ENCODE assay signal across 8 cellular contexts in the genomic region with DNA sequence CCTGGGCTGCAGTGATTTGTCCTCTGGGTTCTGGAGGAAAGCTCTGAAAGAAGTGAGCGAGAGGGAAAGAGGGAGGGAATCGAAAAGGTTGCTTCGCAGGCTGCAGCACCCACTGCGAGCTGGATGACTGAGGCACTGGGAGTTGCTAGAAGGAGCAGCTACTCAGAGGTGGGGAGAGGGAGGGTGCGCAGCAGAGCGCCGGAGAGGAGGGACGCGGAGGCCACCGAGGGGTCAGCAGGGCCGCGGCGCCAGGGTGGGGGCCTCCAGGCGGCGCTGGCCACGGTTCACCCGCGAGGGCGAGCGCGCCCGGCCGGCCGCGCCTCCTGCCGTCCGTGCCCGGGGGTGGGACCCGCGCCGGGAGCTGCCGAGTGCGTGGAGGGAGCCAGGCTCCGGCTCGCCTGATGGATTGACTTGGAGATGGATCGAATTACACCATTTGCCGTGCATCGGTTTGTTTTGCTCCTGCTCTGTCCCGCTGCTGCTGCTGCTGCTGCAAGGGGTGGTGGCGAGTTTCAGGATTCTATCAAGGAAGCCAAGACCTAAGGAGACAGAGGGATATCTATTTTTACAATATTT. TPM values are rescaled to one million over a fixed set of nuclear protein-coding genes. Genes with fewer than 3 reads are reported as not detected.
DNase-seq lines count a peak whose midpoint lies in the region; ATAC-seq and TF ChIP-seq lines count a peak whose summit lies in the region.

A gene with protein sequence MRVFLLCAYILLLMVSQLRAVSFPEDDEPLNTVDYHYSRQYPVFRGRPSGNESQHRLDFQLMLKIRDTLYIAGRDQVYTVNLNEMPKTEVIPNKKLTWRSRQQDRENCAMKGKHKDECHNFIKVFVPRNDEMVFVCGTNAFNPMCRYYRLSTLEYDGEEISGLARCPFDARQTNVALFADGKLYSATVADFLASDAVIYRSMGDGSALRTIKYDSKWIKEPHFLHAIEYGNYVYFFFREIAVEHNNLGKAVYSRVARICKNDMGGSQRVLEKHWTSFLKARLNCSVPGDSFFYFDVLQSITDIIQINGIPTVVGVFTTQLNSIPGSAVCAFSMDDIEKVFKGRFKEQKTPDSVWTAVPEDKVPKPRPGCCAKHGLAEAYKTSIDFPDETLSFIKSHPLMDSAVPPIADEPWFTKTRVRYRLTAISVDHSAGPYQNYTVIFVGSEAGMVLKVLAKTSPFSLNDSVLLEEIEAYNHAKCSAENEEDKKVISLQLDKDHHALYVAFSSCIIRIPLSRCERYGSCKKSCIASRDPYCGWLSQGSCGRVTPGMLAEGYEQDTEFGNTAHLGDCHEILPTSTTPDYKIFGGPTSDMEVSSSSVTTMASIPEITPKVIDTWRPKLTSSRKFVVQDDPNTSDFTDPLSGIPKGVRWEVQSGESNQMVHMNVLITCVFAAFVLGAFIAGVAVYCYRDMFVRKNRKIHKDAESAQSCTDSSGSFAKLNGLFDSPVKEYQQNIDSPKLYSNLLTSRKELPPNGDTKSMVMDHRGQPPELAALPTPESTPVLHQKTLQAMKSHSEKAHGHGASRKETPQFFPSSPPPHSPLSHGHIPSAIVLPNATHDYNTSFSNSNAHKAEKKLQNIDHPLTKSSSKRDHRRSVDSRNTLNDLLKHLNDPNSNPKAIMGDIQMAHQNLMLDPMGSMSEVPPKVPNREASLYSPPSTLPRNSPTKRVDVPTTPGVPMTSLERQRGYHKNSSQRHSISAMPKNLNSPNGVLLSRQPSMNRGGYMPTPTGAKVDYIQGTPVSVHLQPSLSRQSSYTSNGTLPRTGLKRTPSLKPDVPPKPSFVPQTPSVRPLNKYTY (plus strand): TSS at position 470 of the 576 bp plus-strand sequence. CDS start 42,294 bp downstream, outside the sequence.

- peaks cover 61 to 62% of the 10 kb centered on the region in 2 experiments for H3K4me1 Mint-ChIP-seq in H9

- H3K23ac ChIP-seq in H9 (ENCODE audit: insufficient read length, low read depth, low read length), result no peak within 1 kb of the TSS

- no peak within 1 kb of the TSS for H2BK120ac ChIP-seq in H9 (ENCODE audit: low read depth, low read length, poor library complexity, severe bottlenecking)

- DNase-seq in H9, result peak; percentile 85
- DNase-seq in NCI-H524 (lab: John Stamatoyannopoulos, UW), result peak; percentile 77 to 93
- DNase-seq in dermis blood vessel endothelial cell, result peak; percentile 72
- DNase-seq in spleen, result peak; percentile 77
- DNase-seq in activated gamma-delta T cell treated with Interleukin-2 at 50 U/mL for 16 hours, result no peak

- no peak within 1 kb of the TSS for H2BK15ac ChIP-seq in H9 (ENCODE audit: low read depth, low read length)

- H3K79me1 ChIP-seq in H9 (ENCODE audit: insufficient read depth, low read depth, low read length, poor library complexity, severe bottlenecking), result no peaks in the 10 kb centered on the region

- ATAC-seq in GM19035 (IDR thresholded peaks at IDR 0.05; ENCODE audit: unreplicated experiment), result no peak
- no peak for ATAC-seq in GM21717 (IDR thresholded peaks at IDR 0.05; ENCODE audit: unreplicated experiment)

- no peak within 1 kb of the TSS for H2AFZ ChIP-seq in H9 (ENCODE audit: low read length)

- TF ChIP-seq POLR2A in spleen (IDR thresholded peaks at IDR 0.05), result no peak

- no peak within 1 kb of the TSS for H4K5ac ChIP-seq in H9 (ENCODE audit: insufficient read length, low read depth, low read length)

- peaks cover 16% of the 10 kb centered on the region; the same call in 1 of the 2 replicates for H3K27me3 ChIP-seq in H9 (ENCODE audit: insufficient read depth, low read length)
- no peaks in the 10 kb centered on the region for H3K27me3 ChIP-seq in layer of hippocampus (ENCODE audit: control insufficient read depth, insufficient read depth, low read length)
- peaks cover 0 to 74% (median 15%) of the 10 kb centered on the region in 7 donors for H3K27me3 ChIP-seq in spleen (replicated peaks in 1 of 7)

- no peak within 1 kb of the TSS for H2BK20ac ChIP-seq in H9 (ENCODE audit: low read depth, low read length, poor library complexity, severe bottlenecking)

- no peaks in the 10 kb centered on the region; the same call in 1 of the 2 replicates for H3K79me2 ChIP-seq in H9 (ENCODE audit: insufficient read depth, low read length)

- H3K14ac ChIP-seq in H9 (ENCODE audit: insufficient read depth, low read length), result no peak within 1 kb of the TSS

- no CpG with 5 or more reads among the region's 40 CpGs for WGBS in H9 (ENCODE audit: extremely low coverage, insufficient read length, low lambda C conversion rate)
- 2 to 3% (median 2%) methylated on average over 26 to 40 of the region's 40 CpGs for WGBS in spleen, 5 donors

- no peak within 1 kb of the TSS for H3K18ac ChIP-seq in H9 (ENCODE audit: insufficient read length, low read depth, low read length)

- no peaks in the 10 kb centered on the region for H4K20me1 ChIP-seq in H9 (ENCODE audit: control insufficient read depth, insufficient read depth, insufficient read length)

- H3K9me3 Mint-ChIP-seq in H9, result peaks cover 0 to 3% of the 10 kb centered on the region in 2 experiments; a peak in 1 of 5 replicates

- no peak within 1 kb of the TSS for H3K56ac ChIP-seq in H9 (ENCODE audit: insufficient read length, low read depth, low read length)

- H3T11ph ChIP-seq in H9 (ENCODE audit: low read length), result no peak within 1 kb of the TSS

- no peaks in the 10 kb centered on the region for H3K36me3 ChIP-seq in spleen

- no peak within 1 kb of the TSS for H2BK5ac ChIP-seq in H9 (ENCODE audit: insufficient read length, low read length)

- H3K4me1 ChIP-seq in H9 (ENCODE audit: insufficient read depth, low read length) (no peaks in the 10 kb centered on the region), spleen (peaks cover 0 to 33% (median 13%) of the 10 kb centered on the region in 6 donors)

- no peak within 1 kb of the TSS for H2BK12ac ChIP-seq in H9 (ENCODE audit: insufficient read length, low read depth, low read length)

- no peak within 1 kb of the TSS for H4K8ac ChIP-seq in H9 (replicated peaks; ENCODE audit: insufficient read length, low read depth, low read length)

- intact Hi-C loops in spleen (cut with DNase I; ENCODE audit: low total_unique reads), result loop anchor here (10.0 kb wide), 1 partner anchor 268 kb away; no protein-coding TSS in a partner anchor

- peak within 1 kb of the TSS; percentile 53 to 97 (median 95); a peak in 6 of 7 replicates for H3K27ac Mint-ChIP-seq in H9

- H2AK5ac ChIP-seq in H9 (ENCODE audit: insufficient read length, low read length), result no peak within 1 kb of the TSS

- H3K36me3 Mint-ChIP-seq in H9 (ENCODE audit: insufficient read depth in 1 of 3, low read depth in 3 of 3), result peaks cover 0 to 4% (median 2%) of the 10 kb centered on the region in 3 experiments; a peak in 1 of 7 replicates

- no peak within 1 kb of the TSS for H4K91ac ChIP-seq in H9 (ENCODE audit: insufficient read length, low read depth, low read length)

- no peak within 1 kb of the TSS for H3K4ac ChIP-seq in H9 (ENCODE audit: low read depth, low read length)

- H3K4me3 ChIP-seq in spleen, result peak within 1 kb of the TSS; percentile 30 to 74 (median 57)

- peak within 1 kb of the TSS; percentile 89 to 99 for H3K4me3 Mint-ChIP-seq in H9

- peak within 1 kb of the TSS; percentile 85 for H3K4me2 ChIP-seq in H9 (ENCODE audit: insufficient read depth, insufficient read length, low read length)

- H3K23me2 ChIP-seq in H9 (ENCODE audit: insufficient read length, low read depth, low read length, poor library complexity, severe bottlenecking), result peaks cover 13% of the 10 kb centered on the region

- peaks cover 44% of the 10 kb centered on the region for H3K27me3 Mint-ChIP-seq in H9 (ENCODE audit: low read depth)

- H3K9ac ChIP-seq in H9 (ENCODE audit: extremely low read depth, insufficient read length, low read length), result no peak within 1 kb of the TSS

- H3K9me3 ChIP-seq in H9 (ENCODE audit: control insufficient read depth, low read depth, low read length) (no peaks in the 10 kb centered on the region), spleen (no peaks in the 10 kb centered on the region)

- H3K27ac ChIP-seq in H9 (ENCODE audit: insufficient read length, low read depth, low read length) (no peak within 1 kb of the TSS), layer of hippocampus (ENCODE audit: low read depth, low read length) (peak within 1 kb of the TSS; percentile 67), spleen (peak within 1 kb of the TSS; percentile 19 to 79 (median 62))

- TF ChIP-seq CTCF in H9 (conservative IDR thresholded peaks at IDR 0.05) (peak; percentile 41; the same call in 2 of the 3 replicates), spleen (IDR thresholded peaks at IDR 0.05 in 8 of 11, conservative IDR thresholded peaks at IDR 0.05 in 3 of 11) (peak in 5 of 11 experiments; percentile 12 to 55 (median 37))

RNA-seq across cellular contexts. Expression of the gene that starts here (rescaled TPM):
- total RNA-seq in H9 (2021), result 15.8 TPM in 2 replicates
- 2.9 and 3.9 TPM in 2 replicates for total RNA-seq in dermis blood vessel endothelial cell
- 1 to 10 TPM; 1.3 to 6.5 (median 2.6) TPM for total RNA-seq in spleen
- polyA plus RNA-seq in spleen, result under 1 TPM; 0.52 to 0.85 (median 0.77) TPM
